Comparison of ENCODE assay signal across 28 cellular contexts in genomic region chr2:127546797-127547196, GRCh38.
"Had no signal": no experiment of that assay in that cellular context is flagged by ENCODE, and none has a peak within 500 bp of the region (broad histone marks: within the 10 kb centered on the region; RNA-seq: fewer than 3 reads in every experiment).

No MANE protein-coding gene starts in this region.

- DNase-seq: activated CD4-positive, alpha-beta memory T cell treated with anti-CD3 and anti-CD28 coated beads, Interleukin-2, amount 10 ng/mL, durations not matched to agents 7 days and 5 days; activated CD4-positive, alpha-beta T cell treated with anti-CD3 and anti-CD28 coated beads for 36 hours; activated CD4-positive, alpha-beta T cell treated with anti-CD3 and anti-CD28 coated beads, Interleukin-2, amount 10 ng/mL, durations not matched to agents 24 days and 14 days; activated CD4-positive, CD25-positive, alpha-beta regulatory T cell; activated CD4-positive, CD25-positive, alpha-beta regulatory T cell treated with anti-CD3 and anti-CD28 coated beads, Interleukin-2, amount 50 U/mL, for 72 hours; activated CD8-positive, alpha-beta memory T cell treated with anti-CD3 and anti-CD28 coated beads, Interleukin-2, amount 50 U/mL, for 48 hours; activated gamma-delta T cell treated with Interleukin-2 at 50 U/mL for 16 hours; activated naive CD4-positive, alpha-beta T cell treated with Interleukin-2 at 50 U/mL for 16 hours; activated naive CD8-positive, alpha-beta T cell treated with anti-CD3 and anti-CD28 coated beads for 36 hours; activated naive CD8-positive, alpha-beta T cell treated with anti-CD3 and anti-CD28 coated beads, Interleukin-2, amount 50 U/mL, for 24 hours; activated T-cell treated with anti-CD3 and anti-CD28 coated beads for 4 hours; activated T-cell treated with anti-CD3 and anti-CD28 coated beads, Interleukin-2, amount 50 U/mL, for 24 hours; activated T-cell treated with anti-CD3 and anti-CD28 coated beads, Interleukin-2, amount 50 U/mL, for 72 hours; amygdala; aorta; dorsolateral prefrontal cortex; effector memory CD4-positive, alpha-beta T cell; endodermal cell; erythroblast; foreskin melanocyte; heart right ventricle; T-helper 2 cell had no signal

- H3K27ac ChIP-seq: adrenal gland, breast epithelium, cardiac muscle cell, coronary artery, dorsolateral prefrontal cortex, esophagus muscularis mucosa, gastroesophageal sphincter, heart right ventricle had no signal

- H3K27me3 ChIP-seq: adrenal gland, breast epithelium had no signal

- H3K36me3 ChIP-seq: adrenal gland, breast epithelium, cardiac muscle cell, esophagus muscularis mucosa, gastroesophageal sphincter, heart right ventricle had no signal

- H3K4me1 ChIP-seq: adrenal gland, breast epithelium, gastroesophageal sphincter, heart right ventricle had no signal

- H3K9me3 ChIP-seq: adrenal gland, breast epithelium, esophagus muscularis mucosa, gastroesophageal sphincter, heart right ventricle had no signal

- H3K4me3 ChIP-seq: adrenal gland, breast epithelium, cardiac muscle cell, coronary artery, dorsolateral prefrontal cortex, esophagus muscularis mucosa, gastroesophageal sphincter, heart right ventricle had no signal

- ATAC-seq: activated CD4-positive, alpha-beta T cell treated with anti-CD3 and anti-CD28 coated beads for 36 hours; activated naive CD8-positive, alpha-beta T cell treated with anti-CD3 and anti-CD28 coated beads, Interleukin-2, amount 50 U/mL, for 24 hours; activated T-cell treated with anti-CD3 and anti-CD28 coated beads, Interleukin-2, amount 50 U/mL, for 72 hours; gastroesophageal sphincter; heart right ventricle had no signal
